Comparison of ENCODE assay signal across 8 cellular contexts in the genomic region with DNA sequence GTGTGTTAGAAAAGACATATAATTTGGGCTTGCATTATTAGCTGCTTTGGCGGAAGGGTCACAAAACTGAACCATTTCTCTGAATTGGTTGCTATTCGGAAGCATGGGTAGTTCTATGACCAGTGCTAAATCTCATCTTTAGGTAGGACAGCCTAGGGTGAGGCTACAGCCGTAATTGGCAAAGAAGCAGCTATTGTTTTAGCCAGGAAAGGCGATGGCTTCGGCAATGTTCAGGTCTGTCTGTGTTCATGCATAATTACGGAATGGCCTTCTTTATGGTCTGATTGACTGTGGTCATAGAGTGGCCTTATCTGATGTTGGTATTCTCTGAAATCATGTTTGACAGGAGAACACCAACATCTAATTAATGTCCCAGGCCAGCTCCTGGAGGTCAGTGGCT.
"Had no signal": no experiment of that assay in that cellular context is flagged by ENCODE, and none has a peak within 500 bp of the region (broad histone marks: within the 10 kb centered on the region; RNA-seq: fewer than 3 reads in every experiment).

No MANE protein-coding gene starts in this region.

- H3K9me3 ChIP-seq: HAP-1 had no signal

- DNase-seq: GM23248, GOT3, H7, HFFc6 had no signal

- H3K4me1 ChIP-seq: HAP-1 had no signal

- ATAC-seq: HCT116, HepG2 had no signal

- H3K36me3 ChIP-seq: HAP-1 had no signal

- H3K4me3 ChIP-seq: GM23248, HAP-1 had no signal

- H3K27ac ChIP-seq: GM23248, HL-60 had no signal
